8 cellular contexts compared by ENCODE assay signal in the genomic region with DNA sequence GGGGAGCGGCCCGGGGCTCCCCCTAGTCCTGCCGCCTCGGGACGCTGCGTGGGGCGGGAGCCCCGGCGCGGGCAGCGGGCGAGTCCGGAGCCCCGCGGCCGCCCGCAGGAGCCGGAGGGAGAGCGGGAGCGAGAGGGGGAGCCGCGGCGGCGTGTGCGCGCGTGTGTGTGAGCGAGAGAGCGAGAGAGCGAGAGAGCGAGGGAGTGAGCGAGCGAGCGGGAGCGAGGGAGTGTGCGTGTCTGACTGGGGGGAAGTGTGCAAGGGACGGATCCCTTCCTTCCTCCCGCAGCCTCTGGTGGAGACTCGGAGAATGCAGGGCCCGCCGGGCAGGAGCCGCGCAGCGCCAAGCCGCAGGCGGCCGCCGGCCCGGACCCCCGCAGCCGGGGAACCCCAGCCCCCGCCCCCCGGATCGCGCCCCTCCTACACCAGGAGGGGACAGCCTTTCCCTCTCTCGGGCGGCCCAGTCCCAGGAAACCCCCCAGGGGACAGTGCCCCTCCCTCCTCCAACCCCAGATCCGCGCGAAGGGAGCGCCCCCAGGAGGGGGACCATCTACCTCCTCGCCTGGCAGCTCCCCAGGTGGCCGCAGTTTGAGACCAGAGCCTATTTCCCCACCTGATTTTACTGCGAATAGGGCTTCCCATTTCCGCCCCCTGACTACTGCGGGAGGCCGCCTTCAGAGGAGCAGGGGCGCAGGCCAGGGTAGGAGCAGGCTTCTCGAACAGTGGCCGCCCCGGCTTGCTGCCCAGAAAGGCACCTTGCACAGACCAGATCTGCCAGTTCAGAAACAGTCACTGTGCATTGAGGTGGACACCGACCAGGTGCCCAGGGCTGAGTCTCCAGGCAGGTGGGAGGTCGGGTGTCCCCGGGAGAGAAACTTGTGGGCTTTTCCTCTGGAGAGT. TPM values are rescaled to one million over a fixed set of nuclear protein-coding genes. Genes with fewer than 3 reads are reported as not detected.
A peak's percentile ranks its signal among the peaks of the same experiment; 100 is the strongest.
DNase-seq lines count a peak whose midpoint lies in the region; ATAC-seq and TF ChIP-seq lines count a peak whose summit lies in the region.

A gene with protein sequence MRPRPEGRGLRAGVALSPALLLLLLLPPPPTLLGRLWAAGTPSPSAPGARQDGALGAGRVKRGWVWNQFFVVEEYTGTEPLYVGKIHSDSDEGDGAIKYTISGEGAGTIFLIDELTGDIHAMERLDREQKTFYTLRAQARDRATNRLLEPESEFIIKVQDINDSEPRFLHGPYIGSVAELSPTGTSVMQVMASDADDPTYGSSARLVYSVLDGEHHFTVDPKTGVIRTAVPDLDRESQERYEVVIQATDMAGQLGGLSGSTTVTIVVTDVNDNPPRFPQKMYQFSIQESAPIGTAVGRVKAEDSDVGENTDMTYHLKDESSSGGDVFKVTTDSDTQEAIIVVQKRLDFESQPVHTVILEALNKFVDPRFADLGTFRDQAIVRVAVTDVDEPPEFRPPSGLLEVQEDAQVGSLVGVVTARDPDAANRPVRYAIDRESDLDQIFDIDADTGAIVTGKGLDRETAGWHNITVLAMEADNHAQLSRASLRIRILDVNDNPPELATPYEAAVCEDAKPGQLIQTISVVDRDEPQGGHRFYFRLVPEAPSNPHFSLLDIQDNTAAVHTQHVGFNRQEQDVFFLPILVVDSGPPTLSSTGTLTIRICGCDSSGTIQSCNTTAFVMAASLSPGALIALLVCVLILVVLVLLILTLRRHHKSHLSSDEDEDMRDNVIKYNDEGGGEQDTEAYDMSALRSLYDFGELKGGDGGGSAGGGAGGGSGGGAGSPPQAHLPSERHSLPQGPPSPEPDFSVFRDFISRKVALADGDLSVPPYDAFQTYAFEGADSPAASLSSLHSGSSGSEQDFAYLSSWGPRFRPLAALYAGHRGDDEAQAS (minus strand): TSS at position 241 of the 900 bp plus-strand sequence. CDS start 57,204 bp downstream, outside the sequence.

- H3K79me2 ChIP-seq in MM.1S (ENCODE audit: low read length) = no peaks in the 10 kb centered on the region

- no peak within 1 kb of the TSS for H3K9ac ChIP-seq in MM.1S (ENCODE audit: low read length)
- H3K9ac ChIP-seq in iPS-18a (ENCODE audit: low read length) = no peak within 1 kb of the TSS

- H3K4me3 ChIP-seq in MM.1S (ENCODE audit: low read length) = peak within 1 kb of the TSS; percentile 36
- H3K4me3 ChIP-seq in brain microvascular endothelial cell (ENCODE audit: low read depth, low read length) = peak within 1 kb of the TSS; percentile 22
- peak within 1 kb of the TSS; percentile 48 for H3K4me3 ChIP-seq in iPS-18a (ENCODE audit: low read length)
- peak within 1 kb of the TSS; percentile 23 to 61 (median 39) for H3K4me3 ChIP-seq in skin epidermis

- peak within 1 kb of the TSS; percentile 55 for H3K4me2 ChIP-seq in MM.1S (ENCODE audit: low read depth, low read length)

- no peaks in the 10 kb centered on the region for H4K20me1 ChIP-seq in MM.1S (ENCODE audit: insufficient read depth, low read length)

- peaks cover 93% of the 10 kb centered on the region for H3K27me3 ChIP-seq in MM.1S (replicated peaks; ENCODE audit: insufficient read depth, low read length)
- peaks cover 98% of the 10 kb centered on the region for H3K27me3 ChIP-seq in brain microvascular endothelial cell (replicated peaks)
- peaks cover 86% of the 10 kb centered on the region for H3K27me3 ChIP-seq in iPS-18a (ENCODE audit: control insufficient read depth, insufficient read depth, low read length)

- H3K36me3 ChIP-seq in MM.1S (replicated peaks; ENCODE audit: insufficient read depth, low read length) (no peaks in the 10 kb centered on the region), brain microvascular endothelial cell (replicated peaks) (no peaks in the 10 kb centered on the region), iPS-18a (ENCODE audit: control insufficient read depth, low read depth, low read length) (no peaks in the 10 kb centered on the region)

- H3F3A ChIP-seq in MM.1S (ENCODE audit: insufficient read depth, low read length) = no peaks in the 10 kb centered on the region

- DNase-seq in Daoy (ENCODE audit: low read depth) = peak; percentile 77
- DNase-seq in MM.1S = no peak
- DNase-seq in T follicular helper cell (ENCODE audit: low read depth) = peak; percentile 14
- DNase-seq in brain microvascular endothelial cell = no peak
- DNase-seq in HT-29 (ENCODE audit: low spot score) = no peak

- ATAC-seq in HG03280 (IDR thresholded peaks at IDR 0.05; ENCODE audit: unreplicated experiment) = no peak

- H3K9me2 ChIP-seq in MM.1S (replicated peaks; ENCODE audit: insufficient read depth, low read length) = no peaks in the 10 kb centered on the region

- in situ Hi-C loops in brain microvascular endothelial cell (cut with HindIII; ENCODE audit: low pct_ligation_motif_present, low sequenced_read_pairs) = no loop called here

- H3K9me3 ChIP-seq in MM.1S (replicated peaks; ENCODE audit: insufficient read depth, low read length) (no peaks in the 10 kb centered on the region), iPS-18a (ENCODE audit: control insufficient read depth, low read depth, low read length) (no peaks in the 10 kb centered on the region)

- H2AFZ ChIP-seq in MM.1S (ENCODE audit: low read length) = 0 out of 2 replicates have a peak within 1 kb of the TSS, but pooled peaks have one; percentile 5

- H3K27ac ChIP-seq in MM.1S (ENCODE audit: low read length) = no peak within 1 kb of the TSS
- no peak within 1 kb of the TSS for H3K27ac ChIP-seq in brain microvascular endothelial cell
- H3K27ac ChIP-seq in iPS-18a (ENCODE audit: low read length) = no peak within 1 kb of the TSS
- peak within 1 kb of the TSS in 10 of 21 experiments; percentile 4 to 79 (median 37) for H3K27ac ChIP-seq in skin epidermis

- H3K4me1 ChIP-seq in MM.1S (ENCODE audit: low read length) (0 out of 2 replicates have a peak, but pooled peaks cover 3% of the 10 kb centered on the region), iPS-18a (ENCODE audit: control insufficient read depth, low read depth, low read length) (peaks cover 3% of the 10 kb centered on the region)

- no peak for TF ChIP-seq CTCF in MM.1S (IDR thresholded peaks at IDR 0.05; ENCODE audit: low read length)
- peak; percentile 53 for TF ChIP-seq CTCF in brain microvascular endothelial cell (IDR thresholded peaks at IDR 0.05; ENCODE audit: low read depth, low read length, missing control alignments)

RNA-seq across cellular contexts. Expression of the gene that starts here (rescaled TPM):
- total RNA-seq in Daoy (2014; rRNA removed; shearing (Covaris generic)) = under 0.01 TPM in 1 of 2 replicates, not detected in the other
- not detected in 2 replicates for total RNA-seq in HT-29 (2014; rRNA removed; shearing (Covaris generic))

Comparison
In these comparisons a context has a peak if more than half of its experiments do, and no peak if none do; other contexts are left out.
1. Peak in DNase-seq in Daoy; RNA of the gene not detected or under 1 TPM.